ENCODE assay signal across 1 cellular context in genomic region chr20:22489614-22490286, GRCh38.
A peak's percentile ranks its signal among the peaks of the same experiment; 100 is the strongest.
TF ChIP-seq lines count a peak whose summit lies in the region.

No MANE protein-coding gene starts in this region.

TF ChIP-seq in HepG2, 621 proteins besides CTCF, POLR2A, EP300 and RAD21 (continued from another document and continues in another):
- TF ChIP-seq ZBTB39 (CRISPR knock-in tag; IDR thresholded peaks at IDR 0.05): no peak
- no peak for TF ChIP-seq ZNF766 (CRISPR knock-in tag; IDR thresholded peaks at IDR 0.05; ENCODE audit: borderline replicate concordance)
- no peak for TF ChIP-seq IRF1 (CRISPR knock-in tag; IDR thresholded peaks at IDR 0.05; ENCODE audit: low read depth)
- 0 out of 2 replicates have a peak, but pooled peaks have one; percentile 83 for TF ChIP-seq ELF4 (CRISPR knock-in tag; IDR thresholded peaks at IDR 0.05; ENCODE audit: borderline replicate concordance)
- no peak for TF ChIP-seq TERF1 (CRISPR knock-in tag; IDR thresholded peaks at IDR 0.05)
- TF ChIP-seq ZSCAN9 (CRISPR knock-in tag; IDR thresholded peaks at IDR 0.05; ENCODE audit: borderline replicate concordance): peak; percentile 23; the same call in 1 of the 2 replicates
- no peak for TF ChIP-seq SRSF4 (IDR thresholded peaks at IDR 0.05; ENCODE audit: low read depth, low read length, poor library complexity, severe bottlenecking)
- TF ChIP-seq HMGA1 (CRISPR knock-in tag; conservative IDR thresholded peaks at IDR 0.05): no peak
- TF ChIP-seq ZNF263 (CRISPR knock-in tag; IDR thresholded peaks at IDR 0.05): 0 out of 2 replicates have a peak, but pooled peaks have one; percentile 13
- TF ChIP-seq ZNF552 (CRISPR knock-in tag; IDR thresholded peaks at IDR 0.05; ENCODE audit: borderline replicate concordance): no peak
- TF ChIP-seq ZKSCAN1 (IDR thresholded peaks at IDR 0.05; ENCODE audit: low read length): 0 out of 2 replicates have a peak, but pooled peaks have one; percentile 26
- TF ChIP-seq ZBED4 (CRISPR knock-in tag; IDR thresholded peaks at IDR 0.05; ENCODE audit: borderline replicate concordance): no peak
- no peak for TF ChIP-seq ZNF773 (CRISPR knock-in tag; IDR thresholded peaks at IDR 0.05; ENCODE audit: borderline replicate concordance)
- no peak for TF ChIP-seq YEATS2 (CRISPR knock-in tag; IDR thresholded peaks at IDR 0.05; ENCODE audit: borderline replicate concordance)
- no peak for TF ChIP-seq ZFAT (CRISPR knock-in tag; conservative IDR thresholded peaks at IDR 0.05)
- TF ChIP-seq ZNF878 (CRISPR knock-in tag; IDR thresholded peaks at IDR 0.05): peak; percentile 76; the same call in 1 of the 2 replicates
- no peak; the same call in 1 of the 2 replicates for TF ChIP-seq SRY (CRISPR knock-in tag; IDR thresholded peaks at IDR 0.05)
- no peak for TF ChIP-seq ZBTB43 (CRISPR knock-in tag; conservative IDR thresholded peaks at IDR 0.05)
- no peak for TF ChIP-seq PHB2 (IDR thresholded peaks at IDR 0.05; ENCODE audit: partially characterized antibody)
- TF ChIP-seq TEAD3 (CRISPR knock-in tag; optimal IDR thresholded peaks at IDR 0.05; ENCODE audit: borderline replicate concordance): peak; percentile 6
- TF ChIP-seq TARDBP (CRISPR knock-in tag; IDR thresholded peaks at IDR 0.05): no peak
- TF ChIP-seq HNF1B (CRISPR knock-in tag; IDR thresholded peaks at IDR 0.05): no peak
- peak; percentile 64; the same call in 1 of the 2 replicates for TF ChIP-seq NFKBIZ (CRISPR knock-in tag; IDR thresholded peaks at IDR 0.05)
- TF ChIP-seq NR3C1 (CRISPR knock-in tag; IDR thresholded peaks at IDR 0.05): no peak
- no peak for TF ChIP-seq KAT7 (CRISPR knock-in tag; IDR thresholded peaks at IDR 0.05; ENCODE audit: borderline replicate concordance)
- TF ChIP-seq DPF2 (CRISPR knock-in tag; IDR thresholded peaks at IDR 0.05; ENCODE audit: borderline replicate concordance, low read depth): no peak
- TF ChIP-seq FOXJ3 (CRISPR knock-in tag; IDR thresholded peaks at IDR 0.05; ENCODE audit: borderline replicate concordance): 0 out of 2 replicates have a peak, but pooled peaks have one; percentile 28
- TF ChIP-seq SPEN (CRISPR knock-in tag; IDR thresholded peaks at IDR 0.05; ENCODE audit: low read depth): no peak
- TF ChIP-seq HMGXB3 (CRISPR knock-in tag; IDR thresholded peaks at IDR 0.05; ENCODE audit: borderline replicate concordance): peak; percentile 57; the same call in 1 of the 2 replicates
- no peak for TF ChIP-seq MXD3 (CRISPR knock-in tag; IDR thresholded peaks at IDR 0.05)
- TF ChIP-seq HNRNPLL (IDR thresholded peaks at IDR 0.05; ENCODE audit: low read depth, low read length, poor library complexity, severe bottlenecking): peak; percentile 46
- TF ChIP-seq ZNF75D (CRISPR knock-in tag; IDR thresholded peaks at IDR 0.05; ENCODE audit: borderline replicate concordance): no peak
- TF ChIP-seq EEA1 (CRISPR knock-in tag; IDR thresholded peaks at IDR 0.05; ENCODE audit: borderline replicate concordance): no peak
- no peak for TF ChIP-seq TAF1 (CRISPR knock-in tag; IDR thresholded peaks at IDR 0.05)
- no peak for TF ChIP-seq ZBTB44 (CRISPR knock-in tag; IDR thresholded peaks at IDR 0.05)
- no peak for TF ChIP-seq ATRX (CRISPR knock-in tag; IDR thresholded peaks at IDR 0.05; ENCODE audit: borderline replicate concordance)
- no peak for TF ChIP-seq SOX5 (CRISPR knock-in tag; IDR thresholded peaks at IDR 0.05; ENCODE audit: borderline replicate concordance)
- no peak for TF ChIP-seq PHF20 (CRISPR knock-in tag; IDR thresholded peaks at IDR 0.05)
- 0 out of 2 replicates have a peak, but pooled peaks have one; percentile 21 for TF ChIP-seq ZNF772 (CRISPR knock-in tag; IDR thresholded peaks at IDR 0.05)
- TF ChIP-seq BORCS8-MEF2B (CRISPR knock-in tag; IDR thresholded peaks at IDR 0.05): no peak
- TF ChIP-seq IKZF1 (IDR thresholded peaks at IDR 0.05): no peak
- no peak for TF ChIP-seq CAMTA2 (CRISPR knock-in tag; IDR thresholded peaks at IDR 0.05; ENCODE audit: borderline replicate concordance)
- no peak for TF ChIP-seq AGO1 (IDR thresholded peaks at IDR 0.05; ENCODE audit: low read depth, low read length, poor library complexity, severe bottlenecking)
